Comparison of ENCODE assay signal across 8 cellular contexts in genomic region chr10:73529089-73529832, GRCh38. TPM values are rescaled to one million over a fixed set of nuclear protein-coding genes. Genes with fewer than 3 reads are reported as not detected.
DNase-seq lines count a peak whose midpoint lies in the region; ATAC-seq, FAIRE-seq and TF ChIP-seq lines count a peak whose summit lies in the region.

No MANE protein-coding gene starts in this region.

- H3K36me3 Mint-ChIP-seq in T-helper 17 cell (ENCODE audit: low read depth), result no peaks in the 10 kb centered on the region

- over 99% methylated on average over 5 of the region's 5 CpGs for WGBS in GM12878 (ENCODE audit: insufficient coverage, insufficient replicate concordance, low lambda C conversion rate, missing lambda C conversion rate)
- WGBS in smooth muscle cell (ENCODE audit: low lambda C conversion rate), result 88% methylated on average over 5 of the region's 5 CpGs

- no peak overlapping the region for H3K4me3 Mint-ChIP-seq in T-helper 17 cell

- H4K20me1 ChIP-seq in GM12878 (ENCODE audit: control insufficient read depth, insufficient read depth) (no peaks in the 10 kb centered on the region; the same call in 1 of the 2 replicates), smooth muscle cell (ENCODE audit: low read depth) (no peaks in the 10 kb centered on the region)

- H3K4me1 Mint-ChIP-seq in T-helper 17 cell, result peaks cover 4% of the 10 kb centered on the region

- CTCF ChIA-PET in GM12878 (lab: Yijun Ruan, JAX), result interaction anchor here (0.6 to 4.8 kb wide), 44 partner anchors 9 to 598 kb away, joined by 3 to 163 read pairs (median 4); partner anchors contain the start of genes MYOZ1, PPP3CB, SEC24C and SYNPO2L

- H3K4me2 ChIP-seq in GM12878 (ENCODE audit: control insufficient read depth, insufficient read depth) (no peak overlapping the region), smooth muscle cell (no peak overlapping the region)

- intact Hi-C loops in GM12878 (cut with micrococcal nuclease; ENCODE audit: unreplicated experiment), result loop anchor here (1.0 to 5.0 kb wide), 3 partner anchors 98 to 348 kb away; no protein-coding TSS in a partner anchor

- H3K79me2 ChIP-seq in GM12878 (ENCODE audit: control insufficient read depth, insufficient read depth, low read length), result no peaks in the 10 kb centered on the region
- H3K79me2 ChIP-seq in smooth muscle cell (ENCODE audit: low read depth), result no peaks in the 10 kb centered on the region

- TF ChIP-seq POLR2A in GM12878 (IDR thresholded peaks at IDR 0.05; ENCODE audit: low read depth, low read length), result no peak

- H3K27me3 Mint-ChIP-seq in T-helper 17 cell, result no peaks in the 10 kb centered on the region

- peak overlapping the region; percentile 58; the same call in 1 of the 2 replicates for H2AFZ ChIP-seq in GM12878 (ENCODE audit: control insufficient read depth, low read depth, low read length)
- H2AFZ ChIP-seq in smooth muscle cell (ENCODE audit: low read depth), result no peak overlapping the region

- H3K27me3 ChIP-seq in GM12878 (replicated peaks in 1 of 2; ENCODE audit: control insufficient read depth in 2 of 2, insufficient read depth in 2 of 2, low read length in 1 of 2) (no peaks in the 10 kb centered on the region), smooth muscle cell (ENCODE audit: low read depth) (no peaks in the 10 kb centered on the region)

- BruUV-seq in GM12878 (replicated peaks; lab: Mats Ljungman, UMichigan), result no TSS peak

- ATAC-seq in GM21447 (IDR thresholded peaks at IDR 0.05; ENCODE audit: unreplicated experiment) (peak; percentile 65), T-helper 17 cell (peak; percentile 95), GM12878 (peak; percentile 100)

- in situ Hi-C loops in GM12878 (cut with MboI), result no loop called here

- RAD21 ChIA-PET in GM12878 (lab: Charles Lee; ENCODE audit: unreplicated experiment), result interaction anchor here (0.8 to 4.9 kb wide), 12 partner anchors 9 to 350 kb away, joined by 3 to 96 read pairs (median 4); partner anchors contain the start of genes USP54 and ZSWIM8

- TF ChIP-seq RAD21 in GM12878 (IDR thresholded peaks at IDR 0.05; ENCODE audit: insufficient read depth, low read depth, low read length), result peak; percentile 97

- peak overlapping the region; percentile 27 for H3K27ac Mint-ChIP-seq in T-helper 17 cell

- H3F3A ChIP-seq in smooth muscle cell (ENCODE audit: low read depth), result no peaks in the 10 kb centered on the region

- DNase-seq in AG20443 (ENCODE audit: low spot score), result peak; percentile 84
- DNase-seq in NCI-H1930 (lab: John Stamatoyannopoulos, UW), result peak; percentile 9 to 33
- DNase-seq in T-helper 17 cell, result peak in 1 of 3 donors; percentile 10
- peak; percentile 20 for DNase-seq in GM12878 (ENCODE audit: low read depth, low spot score)
- peak; percentile 34 to 89 for DNase-seq in hippocampal formation (lab: John Stamatoyannopoulos, UW)
- no peak for DNase-seq in smooth muscle cell (lab: John Stamatoyannopoulos, UW; ENCODE audit: unreplicated experiment)
- no peak for DNase-seq in cortex of kidney (lab: John Stamatoyannopoulos, UW)

- peak; percentile 83 for FAIRE-seq in GM12878 (lab: Jason Lieb, UNC)

- no peaks in the 10 kb centered on the region for H3K9me3 ChIP-seq in T-helper 17 cell (ENCODE audit: control insufficient read depth, low read length, poor library complexity, severe bottlenecking)
- no peaks in the 10 kb centered on the region for H3K9me3 ChIP-seq in GM12878 (replicated peaks; ENCODE audit: control insufficient read depth, insufficient read depth, low read length)
- H3K9me3 ChIP-seq in smooth muscle cell (replicated peaks; ENCODE audit: low read depth), result no peaks in the 10 kb centered on the region

- TF ChIP-seq CTCF in GM12878 (IDR thresholded peaks at IDR 0.05 in 2 of 3, conservative IDR thresholded peaks at IDR 0.05 in 1 of 3; ENCODE audit: control insufficient read depth in 2 of 3, extremely low read depth in 1 of 3, insufficient read depth in 1 of 3, low read depth in 3 of 3, low read length in 3 of 3) (peak; percentile 72 to 83 (median 79)), smooth muscle cell (IDR thresholded peaks at IDR 0.05; ENCODE audit: borderline replicate concordance, insufficient read depth, poor library complexity, severe bottlenecking) (peak; percentile 91)

- TF ChIP-seq EP300 in GM12878 (IDR thresholded peaks at IDR 0.05; ENCODE audit: borderline replicate concordance in 1 of 2, control insufficient read depth in 1 of 2, low read depth in 2 of 2, low read length in 2 of 2), result no peak

- POLR2A ChIA-PET in GM12878 (lab: Charles Lee), result interaction anchor here (1.2 to 1.6 kb wide), 3 partner anchors 114 to 121 kb away, joined by 4 to 5 read pairs (median 4); no protein-coding TSS in a partner anchor

- H3K4me1 ChIP-seq in GM12878 (ENCODE audit: control insufficient read depth, insufficient read depth, low read length) (no peaks in the 10 kb centered on the region), smooth muscle cell (ENCODE audit: low read depth) (no peaks in the 10 kb centered on the region)

- H3K4me3 ChIP-seq in GM12878 (no peak overlapping the region), smooth muscle cell (no peak overlapping the region)

- no peaks in the 10 kb centered on the region for H3K36me3 ChIP-seq in GM12878 (ENCODE audit: control insufficient read depth in 2 of 2, insufficient read depth in 2 of 2, low read length in 1 of 2)
- H3K36me3 ChIP-seq in smooth muscle cell (ENCODE audit: low read depth), result no peaks in the 10 kb centered on the region

- H3K27ac ChIP-seq in GM12878 (ENCODE audit: control insufficient read depth, insufficient read depth) (no peak overlapping the region), smooth muscle cell (ENCODE audit: low read depth) (no peak overlapping the region)

- H3K9ac ChIP-seq in GM12878 (ENCODE audit: control insufficient read depth, insufficient read depth, low read length) (no peak overlapping the region), smooth muscle cell (ENCODE audit: low read depth) (no peak overlapping the region)

- SMC1A ChIA-PET in GM12878 (lab: Charles Lee; ENCODE audit: uncharacterized antibody, unreplicated experiment), result interaction anchor here (0.6 to 6.8 kb wide), 20 partner anchors 9 to 350 kb away, joined by 3 to 134 read pairs (median 4); partner anchors contain the start of genes MYOZ1 and PPP3CB

TF ChIP-seq in GM12878, 131 proteins besides CTCF, POLR2A, EP300 and RAD21 (continues in another document):
- TF ChIP-seq BRCA1 (IDR thresholded peaks at IDR 0.05; ENCODE audit: low read depth, low read length) (no peak), E2F8 (IDR thresholded peaks at IDR 0.05; ENCODE audit: low read depth, partially characterized antibody) (no peak), ZNF622 (IDR thresholded peaks at IDR 0.05) (no peak), ATF2 (IDR thresholded peaks at IDR 0.05; ENCODE audit: low read length) (no peak), BACH1 (IDR thresholded peaks at IDR 0.05; ENCODE audit: borderline replicate concordance) (no peak), NFXL1 (IDR thresholded peaks at IDR 0.05; ENCODE audit: borderline replicate concordance) (no peak), SMAD1 (IDR thresholded peaks at IDR 0.05; ENCODE audit: low read depth, partially characterized antibody) (no peak)

RNA-seq across cellular contexts. Expression of gene PPP3CB, which starts 33.4 kb away (rescaled TPM):
- total RNA-seq in T-helper 17 cell, result 10 to 100 TPM; 31.8 to 37.4 TPM
- 67.3 and 69.4 TPM in 2 replicates for total RNA-seq in GM12878 (2013; cell fraction: nucleolus; rRNA removed)
- 18.9 and 21.5 TPM in 2 replicates for total RNA-seq in GM12878 (2014; rRNA removed)
- total RNA-seq in GM12878 (2014; rRNA removed; fragmentation: Illumina TruSeq; extraction: Trizol), result 26.3 and 28.2 TPM in 2 replicates
- 42.0 and 43.0 TPM in 2 replicates for total RNA-seq in GM12878 (2021)
- 19.5 TPM for polyA plus RNA-seq in GM12878 (2011; ENCODE audit: low read depth)
- 17.8 and 24.6 TPM in 2 replicates for polyA plus RNA-seq in GM12878 (2011; rRNA removed)
- 7.8 and 16.4 TPM in 2 replicates for polyA plus RNA-seq in GM12878 (2011; cell fraction: cytosol; rRNA removed)
- 15.9 and 18.8 TPM in 2 replicates for polyA plus RNA-seq in GM12878 (2011; cell fraction: nucleus; rRNA removed)
- 29.4 and 29.8 TPM in 2 replicates for polyA plus RNA-seq in GM12878 (2012)
- polyA plus RNA-seq in GM12878 (2014; fragmentation: Illumina TruSeq; extraction: Trizol), result 46.4 and 60.6 TPM in 2 replicates
- 10 to 100 TPM; 13.9 to 19.7 TPM for polyA plus RNA-seq in GM12878 (2014; fragmentation: Nextera tagmentation; extraction: Ambion mirVana)
- polyA plus RNA-seq in GM12878 (2014; rRNA removed), result 20.8 and 24.9 TPM in 2 replicates
- polyA plus RNA-seq in GM12878 (2016; fragmentation: Nextera tagmentation; extraction: Ambion mirVana), result 10 to 100 TPM; 11.4 to 15.4 TPM
- polyA minus RNA-seq in GM12878 (2011; rRNA and poly(A)+ RNA removed), result 14.6 and 15.8 TPM in 2 replicates
- 5.7 and 11.4 TPM in 2 replicates for polyA minus RNA-seq in GM12878 (2011; cell fraction: cytosol; rRNA and poly(A)+ RNA removed)
- 8.7 and 12.8 TPM in 2 replicates for polyA minus RNA-seq in GM12878 (2011; cell fraction: nucleus; rRNA and poly(A)+ RNA removed)
- total RNA-seq in smooth muscle cell, result 53.0 and 61.9 TPM in 2 replicates
- 14.9 and 15.1 TPM in 2 replicates for polyA plus RNA-seq in smooth muscle cell

Comparison
In these comparisons a context has a peak if more than half of its experiments do, and no peak if none do; other contexts are left out.
1. DNase-seq: peak in AG20443 (single experiment), NCI-H1930 (2 of 2), GM12878 (single experiment) and hippocampal formation (2 of 2); none in smooth muscle cell (single experiment) and cortex of kidney (single experiment).
2. Peak in every context shown above with its lines, with median percentiles within 50 percentile points of each other: ATAC-seq.